ENCODE assay signal across 22 cellular contexts in the genomic region with DNA sequence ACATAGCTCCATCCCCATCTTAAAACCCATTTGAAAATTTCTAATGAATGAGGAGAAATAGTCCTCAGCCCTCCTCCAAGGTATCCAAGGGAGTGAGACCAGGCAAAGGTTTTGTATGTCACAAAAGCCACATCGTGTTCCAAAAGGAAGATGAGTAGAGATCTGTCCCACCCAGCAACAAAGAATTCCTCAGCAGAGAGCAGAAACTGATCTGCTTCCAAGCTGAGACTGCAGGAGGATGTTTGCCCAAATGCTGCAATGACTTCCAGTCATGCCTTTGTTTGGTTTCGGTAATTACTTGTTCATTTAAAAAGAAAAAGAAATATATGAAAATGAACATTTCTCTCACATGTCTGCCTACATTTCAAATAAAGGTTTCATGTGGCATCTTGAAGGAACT.
"Had no signal": no experiment of that assay in that cellular context is flagged by ENCODE, and none has a peak within 500 bp of the region (broad histone marks: within the 10 kb centered on the region; RNA-seq: fewer than 3 reads in every experiment).

No MANE protein-coding gene starts in this region.

- H3K9me3 Mint-ChIP-seq: stimulated activated memory B cell treated with anti-CD40 and anti-IgM and Interleukin-4, amounts not matched to agents 10 μg/mL and 1 μg/mL and 100 μg/mL, for 72 hours had no signal

- H3K36me3 Mint-ChIP-seq: stimulated activated memory B cell treated with anti-CD40 and anti-IgM and Interleukin-4, amounts not matched to agents 10 μg/mL and 1 μg/mL and 100 μg/mL, for 72 hours had no signal

- H3K27ac Mint-ChIP-seq: immature natural killer cell; naive thymus-derived CD4-positive, alpha-beta T cell; nephron progenitor cell; stimulated activated memory B cell treated with anti-CD40 and anti-IgM and Interleukin-4, amounts not matched to agents 10 μg/mL and 1 μg/mL and 100 μg/mL, for 72 hours; stimulated activated naive CD8-positive, alpha-beta T cell treated with anti-CD3 and anti-CD28 coated beads, Interleukin-15, Interleukin-2, amounts not matched to agents 100 ng/mL and 50 ng/mL, for 24 hours had no signal

- H3K4me1 ChIP-seq: left ventricle myocardium inferior, lower lobe of right lung, psoas muscle, right lobe of liver, spleen, tibial artery, upper lobe of left lung, uterus had no signal

- H3K4me1 Mint-ChIP-seq: immature natural killer cell; nephron progenitor cell; stimulated activated memory B cell treated with anti-CD40 and anti-IgM and Interleukin-4, amounts not matched to agents 10 μg/mL and 1 μg/mL and 100 μg/mL, for 72 hours had no signal

- H3K27ac ChIP-seq: left ventricle myocardium inferior, lower lobe of right lung, neutrophil, psoas muscle, right lobe of liver, spleen, tibial artery, upper lobe of left lung, uterus had no signal

- H3K36me3 ChIP-seq: left ventricle myocardium inferior, lower lobe of right lung, neutrophil, right lobe of liver, spleen, tibial artery, upper lobe of left lung, uterus had no signal

- H3K27me3 ChIP-seq: neutrophil, right lobe of liver, tibial artery, upper lobe of left lung, uterus had no signal

- H3K4me3 ChIP-seq: left ventricle myocardium inferior, lower lobe of right lung, psoas muscle, right lobe of liver, spleen, tibial artery, upper lobe of left lung, uterus had no signal

- DNase-seq: effector memory CD4-positive, alpha-beta T cell; immature natural killer cell; kidney; left cardiac atrium; left ventricle myocardium inferior; lower lobe of right lung; naive thymus-derived CD4-positive, alpha-beta T cell; nephron progenitor cell; psoas muscle; retina; right lobe of liver; spleen; stimulated activated CD4-positive, alpha-beta T cell treated with anti-CD3 and anti-CD28 coated beads, Interleukin-15, amount 100 ng/mL, for 24 hours; stimulated activated CD4-positive, alpha-beta T cell treated with anti-CD3 and anti-CD28 coated beads, Interleukin-1b, Interleukin-23, amount 100 ng/mL, for 48 hours; stimulated activated CD4-positive, alpha-beta T cell treated with anti-CD3 and anti-CD28 coated beads, Interleukin-4, amount 100 ng/mL, for 24 hours; tibial artery; upper lobe of left lung; uterus had no signal

- H3K4me3 Mint-ChIP-seq: immature natural killer cell; naive thymus-derived CD4-positive, alpha-beta T cell; nephron progenitor cell; stimulated activated memory B cell treated with anti-CD40 and anti-IgM and Interleukin-4, amounts not matched to agents 10 μg/mL and 1 μg/mL and 100 μg/mL, for 72 hours; stimulated activated naive CD8-positive, alpha-beta T cell treated with anti-CD3 and anti-CD28 coated beads, Interleukin-15, Interleukin-2, amounts not matched to agents 100 ng/mL and 50 ng/mL, for 24 hours had no signal

- ATAC-seq: esophagus mucosa; left cardiac atrium; lower lobe of right lung; naive thymus-derived CD4-positive, alpha-beta T cell; psoas muscle; right lobe of liver; stimulated activated memory B cell treated with anti-CD40 and anti-IgM and Interleukin-4, amounts not matched to agents 10 μg/mL and 1 μg/mL and 100 μg/mL, for 72 hours had no signal

- H3K9me3 ChIP-seq: lower lobe of right lung, neutrophil, uterus had no signal
